ENCODE assay signal across 14 cellular contexts in genomic region chr4:172865531-172866127, GRCh38.
DNase-seq lines count a peak whose midpoint lies in the region.
"Had no signal": no experiment of that assay in that cellular context is flagged by ENCODE, and none has a peak within 500 bp of the region (broad histone marks: within the 10 kb centered on the region; RNA-seq: fewer than 3 reads in every experiment).

No MANE protein-coding gene starts in this region.

- in situ Hi-C loops in SK-MEL-5 (cut with HindIII; ENCODE audit: low pct_unique_long_range_greater_than_20kb, low sequenced_read_pairs): no loop called here

- DNase-seq in NCI-H748 (lab: John Stamatoyannopoulos, UW; ENCODE audit: unreplicated experiment) (peak; percentile 11), NCI-H748 treated with DMSO at 0.1 percent for 48 hours (lab: John Stamatoyannopoulos, UW) (no peak), SK-MEL-5 (ENCODE audit: low read depth, low spot score) (peak; percentile 7), foreskin melanocyte (peak; percentile 18), NCI-H345 treated with DMSO at 0.1 percent for 48 hours (lab: John Stamatoyannopoulos, UW; ENCODE audit: unreplicated experiment) (no peak), NCI-H1930 (lab: John Stamatoyannopoulos, UW) (no peak), NCI-H526 treated with DMSO at 0.1 percent for 48 hours (lab: John Stamatoyannopoulos, UW) (no peak), SIG-M5 (lab: John Stamatoyannopoulos, UW) (no peak)
- DNase-seq: DMS 273 treated with DMSO at 0.1 percent for 48 hours, GF-D8, NCI-H1048, NCI-H1694 treated with DMSO at 0.1 percent for 48 hours, NCI-H2171 treated with DMSO at 0.1 percent for 48 hours, SHP77 treated with DMSO at 0.1 percent for 48 hours had no signal

Comparison
In these comparisons a context has a peak if more than half of its experiments do, and no peak if none do; other contexts are left out.
1. DNase-seq: peak in NCI-H748 (single experiment), SK-MEL-5 (single experiment) and foreskin melanocyte (single experiment); none in NCI-H748 treated with DMSO at 0.1 percent for 48 hours (single experiment), NCI-H345 treated with DMSO at 0.1 percent for 48 hours (single experiment), NCI-H1930 (0 of 2), NCI-H526 treated with DMSO at 0.1 percent for 48 hours (single experiment) and SIG-M5 (single experiment).